ENCODE assay signal across 23 cellular contexts in genomic region chr12:121182222-121182896, GRCh38. TPM values are rescaled to one million over a fixed set of nuclear protein-coding genes. Genes with fewer than 3 reads are reported as not detected.
DNase-seq lines count a peak whose midpoint lies in the region; ATAC-seq, FAIRE-seq and TF ChIP-seq lines count a peak whose summit lies in the region.
"Had no signal": no experiment of that assay in that cellular context is flagged by ENCODE, and none has a peak within 500 bp of the region (broad histone marks: within the 10 kb centered on the region; RNA-seq: fewer than 3 reads in every experiment).

No MANE protein-coding gene starts in this region.

- H3K27ac Mint-ChIP-seq in activated CD8-positive, alpha-beta T cell treated with anti-CD3 and anti-CD28 coated beads for 36 hours = no peak overlapping the region
- H3K27ac Mint-ChIP-seq in activated CD8-positive, alpha-beta T cell treated with anti-CD3 and anti-CD28 coated beads, Interleukin-2, amount 10 ng/mL, durations not matched to agents 7 days and 5 days = no peak overlapping the region
- H3K27ac Mint-ChIP-seq: CD8-positive, alpha-beta T cell had no signal

- H3K4me3 ChIP-seq in A549 (no peak overlapping the region), K562 (no peak overlapping the region)
- H3K4me3 ChIP-seq: BLaER1 treated with 17β-estradiol and CSF1 and Interleukin-3, amounts not matched to agents 10 nM and 100 nM had no signal

- H3K4me1 Mint-ChIP-seq in activated CD8-positive, alpha-beta T cell treated with anti-CD3 and anti-CD28 coated beads for 36 hours (ENCODE audit: low read depth) = peaks cover 4% of the 10 kb centered on the region
- no peaks in the 10 kb centered on the region for H3K4me1 Mint-ChIP-seq in activated CD8-positive, alpha-beta T cell treated with anti-CD3 and anti-CD28 coated beads, Interleukin-2, amount 10 ng/mL, durations not matched to agents 7 days and 5 days (ENCODE audit: low read depth)

- intact Hi-C loops in activated CD8-positive, alpha-beta T cell treated with anti-CD3 and anti-CD28 coated beads for 36 hours (cut with micrococcal nuclease) = no loop called here
- intact Hi-C loops in K562 (cut with micrococcal nuclease) = no loop called here

- H3K9me3 Mint-ChIP-seq in activated CD8-positive, alpha-beta T cell treated with anti-CD3 and anti-CD28 coated beads for 36 hours = peaks cover 3% of the 10 kb centered on the region
- H3K9me3 Mint-ChIP-seq in activated CD8-positive, alpha-beta T cell treated with anti-CD3 and anti-CD28 coated beads, Interleukin-2, amount 10 ng/mL, durations not matched to agents 7 days and 5 days (ENCODE audit: insufficient read depth) = peaks cover 6% of the 10 kb centered on the region
- H3K9me3 Mint-ChIP-seq: CD8-positive, alpha-beta T cell had no signal

- WGBS in A549 (ENCODE audit: missing lambda C conversion rate) = 65% methylated on average over 3 of the region's 3 CpGs
- 72% methylated on average over 3 of the region's 3 CpGs for WGBS in K562 (ENCODE audit: insufficient coverage, low coverage, missing lambda C conversion rate)

- no peaks in the 10 kb centered on the region for H3K79me2 ChIP-seq in K562 (ENCODE audit: control insufficient read depth, insufficient read depth, low read length)

- peak; percentile 18 for DNase-seq in activated CD8-positive, alpha-beta T cell treated with anti-CD3 and anti-CD28 coated beads for 36 hours
- DNase-seq in activated CD8-positive, alpha-beta T cell treated with anti-CD3 and anti-CD28 coated beads, Interleukin-2, amount 10 ng/mL, durations not matched to agents 7 days and 5 days = no peak
- DNase-seq in A549 (ENCODE audit: low read depth in 1 of 2, low spot score in 1 of 2) (no peak), K562 (ENCODE audit: extremely low read depth in 1 of 4, low spot score in 3 of 4) (no peak), NCI-H1417 (lab: John Stamatoyannopoulos, UW) (no peak), activated gamma-delta T cell (lab: John Stamatoyannopoulos, UW) (no peak)
- DNase-seq: Calu3; CD8-positive, alpha-beta T cell; EL; H7; NCI-H1417 treated with DMSO at 0.1 percent for 48 hours; NCI-H187 treated with DMSO at 0.1 percent for 48 hours; NCI-H2227 treated with DMSO at 0.1 percent for 48 hours; NCI-H510A treated with DMSO at 0.1 percent for 48 hours; NCI-H82; OCI-M1; Right ventricle myocardium superior had no signal

- no TSS peak for BruUV-seq in K562 (replicated peaks; lab: Mats Ljungman, UMichigan)

- FAIRE-seq in A549 (lab: Jason Lieb, UNC) = peak; percentile 65
- FAIRE-seq in K562 (lab: Jason Lieb, UNC) = no peak
- FAIRE-seq: GM12892, GM18507 had no signal

- no peak for TF ChIP-seq CTCF in activated CD8-positive, alpha-beta T cell treated with anti-CD3 and anti-CD28 coated beads for 36 hours (IDR thresholded peaks at IDR 0.05)
- TF ChIP-seq CTCF in A549 (IDR thresholded peaks at IDR 0.05) = no peak
- no peak for TF ChIP-seq CTCF in K562 (IDR thresholded peaks at IDR 0.05 in 2 of 3, conservative IDR thresholded peaks at IDR 0.05 in 1 of 3; ENCODE audit: insufficient read depth in 2 of 3, low read depth in 1 of 3, low read length in 3 of 3)

- no peaks in the 10 kb centered on the region for H3K9me1 ChIP-seq in K562 (ENCODE audit: control insufficient read depth, insufficient read depth, low read length)

- H3K36me3 ChIP-seq in K562 (ENCODE audit: control insufficient read depth, insufficient read depth, low read length) = no peaks in the 10 kb centered on the region

- H3K27ac ChIP-seq in A549 (no peak overlapping the region), K562 (ENCODE audit: extremely low read depth, low read depth, low read length) (no peak overlapping the region)
- H3K27ac ChIP-seq: BLaER1 treated with 17β-estradiol and CSF1 and Interleukin-3, amounts not matched to agents 10 nM and 100 nM; HL-60 had no signal

- H3K4me2 ChIP-seq in A549 (no peak overlapping the region), K562 (ENCODE audit: insufficient read depth, low read length) (no peak overlapping the region)
- H3K4me2 ChIP-seq: BLaER1 treated with 17β-estradiol and CSF1 and Interleukin-3, amounts not matched to agents 10 nM and 100 nM had no signal

- CTCF ChIA-PET in activated CD8-positive, alpha-beta T cell treated with anti-CD3 and anti-CD28 coated beads for 36 hours (lab: Charles Lee) = no interaction called here
- CTCF ChIA-PET in activated CD8-positive, alpha-beta T cell treated with anti-CD3 and anti-CD28 coated beads, Interleukin-2, amount 10 ng/mL, durations not matched to agents 7 days and 5 days (lab: Charles Lee) = interaction anchor here (1.0 kb wide), 1 partner anchor 57 kb away, joined by 4 read pairs; no protein-coding TSS in a partner anchor
- CTCF ChIA-PET in A549 (lab: Yijun Ruan, JAX) (interaction anchor here (1.0 to 1.5 kb wide), 2 partner anchors 9 to 30 kb away, joined by 3 to 4 read pairs; no protein-coding TSS in a partner anchor), K562 (lab: Yijun Ruan, JAX; ENCODE audit: low intra/inter-chr PET ratio) (no interaction called here)

- H3K27me3 Mint-ChIP-seq in activated CD8-positive, alpha-beta T cell treated with anti-CD3 and anti-CD28 coated beads for 36 hours = no peaks in the 10 kb centered on the region
- no peaks in the 10 kb centered on the region for H3K27me3 Mint-ChIP-seq in activated CD8-positive, alpha-beta T cell treated with anti-CD3 and anti-CD28 coated beads, Interleukin-2, amount 10 ng/mL, durations not matched to agents 7 days and 5 days (ENCODE audit: low read depth)

- no peak overlapping the region for H3K4me3 Mint-ChIP-seq in activated CD8-positive, alpha-beta T cell treated with anti-CD3 and anti-CD28 coated beads for 36 hours
- H3K4me3 Mint-ChIP-seq in activated CD8-positive, alpha-beta T cell treated with anti-CD3 and anti-CD28 coated beads, Interleukin-2, amount 10 ng/mL, durations not matched to agents 7 days and 5 days = no peak overlapping the region
- H3K4me3 Mint-ChIP-seq: CD8-positive, alpha-beta T cell had no signal

- TF ChIP-seq POLR2A in A549 (IDR thresholded peaks at IDR 0.05; ENCODE audit: low read length) (no peak), K562 (conservative IDR thresholded peaks at IDR 0.05) (no peak)

- no peaks in the 10 kb centered on the region for H3K4me1 ChIP-seq in A549
- peaks cover 9 to 14% of the 10 kb centered on the region in 2 experiments for H3K4me1 ChIP-seq in K562 (replicated peaks in 1 of 2; ENCODE audit: control insufficient read depth in 2 of 2, insufficient read depth in 2 of 2, low read length in 2 of 2)

- peak; percentile 79 for ATAC-seq in activated CD8-positive, alpha-beta T cell treated with anti-CD3 and anti-CD28 coated beads for 36 hours
- no peak for ATAC-seq in activated CD8-positive, alpha-beta T cell treated with anti-CD3 and anti-CD28 coated beads, Interleukin-2, amount 10 ng/mL, durations not matched to agents 7 days and 5 days
- ATAC-seq in A549 (no peak), GM18868 (IDR thresholded peaks at IDR 0.05; ENCODE audit: unreplicated experiment) (peak; percentile 56), K562 (no peak)
- ATAC-seq: CD8-positive, alpha-beta T cell had no signal

- no peaks in the 10 kb centered on the region for H4K20me1 ChIP-seq in K562 (replicated peaks; ENCODE audit: control insufficient read depth, insufficient read depth, low read length)
- H4K20me1 ChIP-seq: BLaER1 treated with 17β-estradiol and CSF1 and Interleukin-3, amounts not matched to agents 10 nM and 100 nM had no signal

- POLR2A ChIA-PET in activated CD8-positive, alpha-beta T cell treated with anti-CD3 and anti-CD28 coated beads for 36 hours (lab: Charles Lee) = interaction anchor here (1.2 kb wide), 1 partner anchor 29 kb away, joined by 3 read pairs; no protein-coding TSS in a partner anchor
- POLR2A ChIA-PET in activated CD8-positive, alpha-beta T cell treated with anti-CD3 and anti-CD28 coated beads, Interleukin-2, amount 10 ng/mL, durations not matched to agents 7 days and 5 days (lab: Charles Lee) = no interaction called here
- POLR2A ChIA-PET in A549 (lab: Yijun Ruan, JAX) = interaction anchor here (0.8 kb wide), 1 partner anchor 46 kb away, joined by 4 read pairs; no protein-coding TSS in a partner anchor
- POLR2A ChIA-PET in K562 (lab: Yijun Ruan, JAX) = interaction anchor here (0.6 to 1.0 kb wide), 2 partner anchors 17 to 385 kb away, joined by 3 read pairs; no protein-coding TSS in a partner anchor

- H3K9me3 ChIP-seq in A549 = peaks cover 4% of the 10 kb centered on the region; the same call in 1 of the 3 replicates
- H3K9me3 ChIP-seq in K562 (replicated peaks; ENCODE audit: control insufficient read depth, insufficient read depth, low read depth, low read length) = no peaks in the 10 kb centered on the region

- no peaks in the 10 kb centered on the region for H3K27me3 ChIP-seq in K562 (ENCODE audit: control insufficient read depth in 2 of 2, insufficient read depth in 2 of 2, low read length in 2 of 2)
- H3K27me3 ChIP-seq: BLaER1 treated with 17β-estradiol and CSF1 and Interleukin-3, amounts not matched to agents 10 nM and 100 nM had no signal

- TF ChIP-seq RAD21 in A549 (conservative IDR thresholded peaks at IDR 0.05 in 1 of 2, IDR thresholded peaks at IDR 0.05 in 1 of 2) = no peak
- TF ChIP-seq RAD21 in K562 (CRISPR knock-in tag; conservative IDR thresholded peaks at IDR 0.05 in 1 of 2, IDR thresholded peaks at IDR 0.05 in 1 of 2) = no peak

- H3K36me3 Mint-ChIP-seq in activated CD8-positive, alpha-beta T cell treated with anti-CD3 and anti-CD28 coated beads for 36 hours (ENCODE audit: low read depth) = peaks cover 9% of the 10 kb centered on the region
- H3K36me3 Mint-ChIP-seq in activated CD8-positive, alpha-beta T cell treated with anti-CD3 and anti-CD28 coated beads, Interleukin-2, amount 10 ng/mL, durations not matched to agents 7 days and 5 days (ENCODE audit: low read depth) = peaks cover 24% of the 10 kb centered on the region

- no peak overlapping the region for H3K9ac ChIP-seq in K562 (ENCODE audit: insufficient read depth in 1 of 2, low read depth in 2 of 2, low read length in 2 of 2)
- H3K9ac ChIP-seq: BLaER1 treated with 17β-estradiol and CSF1 and Interleukin-3, amounts not matched to agents 10 nM and 100 nM had no signal

- in situ Hi-C loops in K562 (cut with MboI) = no loop called here

- TF ChIP-seq EP300 in A549 (IDR thresholded peaks at IDR 0.05) = no peak
- no peak for TF ChIP-seq EP300 in K562 (IDR thresholded peaks at IDR 0.05; ENCODE audit: low read length)

- no peak overlapping the region for H2AFZ ChIP-seq in K562 (ENCODE audit: low read depth, low read length)

RNA-seq across cellular contexts. Expression of gene P2RX4, which starts 27.6 kb away (rescaled TPM):
- total RNA-seq in activated CD8-positive, alpha-beta T cell treated with anti-CD3 and anti-CD28 coated beads for 36 hours = 10 to 100 TPM; 12.2 to 15.1 TPM
- total RNA-seq in activated CD8-positive, alpha-beta T cell treated with anti-CD3 and anti-CD28 coated beads, Interleukin-2, amount 10 ng/mL, durations not matched to agents 7 days and 5 days = 10 to 100 TPM; 38.7 to 41.0 TPM
- polyA plus RNA-seq in A549 (2011; rRNA removed) (27.5 and 30.9 TPM in 2 replicates), A549 (2017; fragmentation: RNase III; extraction: RNeasy Plus Mini Kit Qiagen cat#74134 plus additional on column Dnase treatment) (13.5 to 17.5 TPM (median 16.0 TPM) in 3 replicates), K562 (2011; rRNA removed) (15.4 and 20.8 TPM in 2 replicates), K562 (2014; fragmentation: Illumina TruSeq; extraction: Trizol) (11.7 and 13.0 TPM in 2 replicates), K562 (2014; fragmentation: Nextera tagmentation; extraction: Ambion mirVana) (1 to 10 TPM; 6.6 to 10.0 TPM), K562 (2014; rRNA removed) (21.5 and 23.4 TPM in 2 replicates)
- polyA plus RNA-seq in A549 (2012; cell fraction: cytosol; rRNA removed) = 31.5 and 35.6 TPM in 2 replicates
- 40.7 and 47.8 TPM in 2 replicates for polyA plus RNA-seq in A549 (2012; cell fraction: nucleus; rRNA removed)
- 17.8 and 26.6 TPM in 2 replicates for polyA minus RNA-seq in A549 (2011; rRNA and poly(A)+ RNA removed)
- 40.9 and 60.5 TPM in 2 replicates for total RNA-seq in K562 (2011; cell fraction: chromatin; rRNA removed; ENCODE audit: low replicate concordance)
- total RNA-seq in K562 (2011; cell fraction: nucleolus; rRNA removed) = 47.8 and 47.9 TPM in 2 replicates
- total RNA-seq in K562 (2011; cell fraction: nucleoplasm; rRNA removed) = 55.4 and 61.5 TPM in 2 replicates
- total RNA-seq in K562 (2014; rRNA removed) (14.3 and 18.9 TPM in 2 replicates), K562 (2014; rRNA removed; fragmentation: Illumina TruSeq; extraction: Trizol) (7.8 and 9.6 TPM in 2 replicates), K562 (2015; rRNA removed; fragmentation: Illumina TruSeq; extraction: Trizol) (8.3 and 10.5 TPM in 2 replicates), K562 (2021) (12.8 and 14.2 TPM in 2 replicates)
- 21.4 and 26.2 TPM in 2 replicates for polyA plus RNA-seq in K562 (2011; cell fraction: cytosol; rRNA removed)
- polyA plus RNA-seq in K562 (2011; cell fraction: nucleus; rRNA removed) = 26.6 and 29.1 TPM in 2 replicates
- polyA plus RNA-seq in K562 (2012) = 12.8 and 57.1 TPM in 2 replicates
- polyA minus RNA-seq in K562 (2011; rRNA and poly(A)+ RNA removed) = 14.9 and 19.2 TPM in 2 replicates
- 5.3 and 9.4 TPM in 2 replicates for polyA minus RNA-seq in K562 (2011; cell fraction: cytosol; rRNA and poly(A)+ RNA removed)
- polyA minus RNA-seq in K562 (2011; cell fraction: nucleus; rRNA and poly(A)+ RNA removed) = 10.4 and 14.0 TPM in 2 replicates

RNA-seq across cellular contexts. Expression of gene P2RX7, which starts 49.7 kb away (rescaled TPM):
- 1 to 10 TPM; 3.6 to 4.7 TPM for total RNA-seq in activated CD8-positive, alpha-beta T cell treated with anti-CD3 and anti-CD28 coated beads for 36 hours
- 1 to 10 TPM; 8.9 to 9.7 TPM for total RNA-seq in activated CD8-positive, alpha-beta T cell treated with anti-CD3 and anti-CD28 coated beads, Interleukin-2, amount 10 ng/mL, durations not matched to agents 7 days and 5 days
- polyA plus RNA-seq in A549 (2011; rRNA removed) = 0.03 TPM in 1 of 2 replicates, not detected in the other
- polyA plus RNA-seq in A549 (2012; cell fraction: cytosol; rRNA removed) = not detected in 2 replicates
- polyA plus RNA-seq in A549 (2012; cell fraction: nucleus; rRNA removed) = not detected in 2 replicates
- polyA plus RNA-seq in A549 (2017; fragmentation: RNase III; extraction: RNeasy Plus Mini Kit Qiagen cat#74134 plus additional on column Dnase treatment) = not detected in 3 replicates
- polyA minus RNA-seq in A549 (2011; rRNA and poly(A)+ RNA removed) = not detected in 2 replicates
- 0.42 TPM in 1 of 2 replicates, not detected in the other for total RNA-seq in K562 (2011; cell fraction: chromatin; rRNA removed; ENCODE audit: low replicate concordance)
- 0.13 TPM in 1 of 2 replicates, not detected in the other for total RNA-seq in K562 (2011; cell fraction: nucleolus; rRNA removed)
- total RNA-seq in K562 (2011; cell fraction: nucleoplasm; rRNA removed) = 0.31 and 0.37 TPM in 2 replicates
- total RNA-seq in K562 (2014; rRNA removed) = 0.09 and 0.20 TPM in 2 replicates
- 0.38 and 0.44 TPM in 2 replicates for total RNA-seq in K562 (2014; rRNA removed; fragmentation: Illumina TruSeq; extraction: Trizol)
- total RNA-seq in K562 (2015; rRNA removed; fragmentation: Illumina TruSeq; extraction: Trizol) = 0.25 and 0.30 TPM in 2 replicates
- 0.40 TPM in 2 replicates for total RNA-seq in K562 (2021)
- 0.04 and 0.12 TPM in 2 replicates for polyA plus RNA-seq in K562 (2011; rRNA removed)
- 0.04 TPM in 1 of 2 replicates, not detected in the other for polyA plus RNA-seq in K562 (2011; cell fraction: cytosol; rRNA removed)
- polyA plus RNA-seq in K562 (2011; cell fraction: nucleus; rRNA removed) = 0.08 TPM in 1 of 2 replicates, not detected in the other
- polyA plus RNA-seq in K562 (2012) = 0.68 and 6.5 TPM in 2 replicates
- polyA plus RNA-seq in K562 (2014; fragmentation: Illumina TruSeq; extraction: Trizol) = 0.46 and 0.65 TPM in 2 replicates
- polyA plus RNA-seq in K562 (2014; fragmentation: Nextera tagmentation; extraction: Ambion mirVana) = under 1 TPM; 0.30 to 0.38 TPM
- polyA plus RNA-seq in K562 (2014; rRNA removed) = 0.15 and 0.27 TPM in 2 replicates
- not detected in 2 replicates for polyA minus RNA-seq in K562 (2011; rRNA and poly(A)+ RNA removed)
- polyA minus RNA-seq in K562 (2011; cell fraction: cytosol; rRNA and poly(A)+ RNA removed) = not detected in 2 replicates
- not detected in 2 replicates for polyA minus RNA-seq in K562 (2011; cell fraction: nucleus; rRNA and poly(A)+ RNA removed)
- total RNA-seq: Calu3, H7, HT1080 had no signal

Comparison
In these comparisons a context has a peak if more than half of its experiments do, and no peak if none do; other contexts are left out.
1. ATAC-seq: peak in activated CD8-positive, alpha-beta T cell treated with anti-CD3 and anti-CD28 coated beads for 36 hours (single experiment) and GM18868 (single experiment); none in activated CD8-positive, alpha-beta T cell treated with anti-CD3 and anti-CD28 coated beads, Interleukin-2, amount 10 ng/mL, durations not matched to agents 7 days and 5 days (single experiment), A549 (0 of 2) and K562 (single experiment).
2. CTCF ChIA-PET loops: an anchor here in activated CD8-positive, alpha-beta T cell treated with anti-CD3 and anti-CD28 coated beads, Interleukin-2, amount 10 ng/mL, durations not matched to agents 7 days and 5 days (1.0 kb wide) and A549 (1.0 to 1.5 kb wide); none called in activated CD8-positive, alpha-beta T cell treated with anti-CD3 and anti-CD28 coated beads for 36 hours and K562.